ENCODE assay signal across 9 cellular contexts in genomic region chr11:118689503-118689851, GRCh38. TPM values are rescaled to one million over a fixed set of nuclear protein-coding genes. Genes with fewer than 3 reads are reported as not detected.
DNase-seq lines count a peak whose midpoint lies in the region; ATAC-seq and TF ChIP-seq lines count a peak whose summit lies in the region.
"Had no signal": no experiment of that assay in that cellular context is flagged by ENCODE, and none has a peak within 500 bp of the region (broad histone marks: within the 10 kb centered on the region; RNA-seq: fewer than 3 reads in every experiment).

No MANE protein-coding gene starts in this region.

- no peak overlapping the region for H3K4me3 ChIP-seq in endodermal cell (ENCODE audit: low read length)

- no peak overlapping the region for H3K27ac ChIP-seq in endodermal cell (ENCODE audit: low read depth, low read length)

- H3K4me1 Mint-ChIP-seq in stimulated activated naive CD8-positive, alpha-beta T cell treated with anti-CD3 and anti-CD28 coated beads, Interleukin-15, amount 100 ng/mL, for 72 hours = peaks cover 61% of the 10 kb centered on the region
- peaks cover 26% of the 10 kb centered on the region for H3K4me1 Mint-ChIP-seq in endodermal cell
- peaks cover 30 to 41% of the 10 kb centered on the region in 2 donors for H3K4me1 Mint-ChIP-seq in natural killer cell treated with Interleukin-12 subunit alpha and Interleukin-12 subunit beta and Interleukin-15 and Interleukin-18, amount 100 ng/mL, for 72 hours (ENCODE audit: low read depth in 2 of 2)

- H3K9me3 ChIP-seq in endodermal cell (ENCODE audit: control insufficient read depth, low read length) = no peaks in the 10 kb centered on the region

- no peaks in the 10 kb centered on the region for H3K36me3 ChIP-seq in endodermal cell (ENCODE audit: control insufficient read depth, insufficient read depth, low read length)

- H3K9ac ChIP-seq in endodermal cell (ENCODE audit: extremely low read depth, low read length, poor library complexity, severe bottlenecking) = no peak overlapping the region

- peaks cover 18% of the 10 kb centered on the region for H3K27me3 Mint-ChIP-seq in stimulated activated naive CD8-positive, alpha-beta T cell treated with anti-CD3 and anti-CD28 coated beads, Interleukin-15, amount 100 ng/mL, for 72 hours
- H3K27me3 Mint-ChIP-seq in endodermal cell (ENCODE audit: insufficient read depth) = peaks cover 29% of the 10 kb centered on the region
- peaks cover 8 to 18% of the 10 kb centered on the region in 2 donors for H3K27me3 Mint-ChIP-seq in natural killer cell treated with Interleukin-12 subunit alpha and Interleukin-12 subunit beta and Interleukin-15 and Interleukin-18, amount 100 ng/mL, for 72 hours

- H3K9me3 Mint-ChIP-seq in stimulated activated naive CD8-positive, alpha-beta T cell treated with anti-CD3 and anti-CD28 coated beads, Interleukin-15, amount 100 ng/mL, for 72 hours = no peaks in the 10 kb centered on the region
- H3K9me3 Mint-ChIP-seq in endodermal cell = no peaks in the 10 kb centered on the region
- H3K9me3 Mint-ChIP-seq in natural killer cell treated with Interleukin-12 subunit alpha and Interleukin-12 subunit beta and Interleukin-15 and Interleukin-18, amount 100 ng/mL, for 72 hours = no peaks in the 10 kb centered on the region

- H3K27ac Mint-ChIP-seq in stimulated activated naive CD8-positive, alpha-beta T cell treated with anti-CD3 and anti-CD28 coated beads, Interleukin-15, amount 100 ng/mL, for 72 hours = no peak overlapping the region
- no peak overlapping the region for H3K27ac Mint-ChIP-seq in endodermal cell
- no peak overlapping the region for H3K27ac Mint-ChIP-seq in natural killer cell treated with Interleukin-12 subunit alpha and Interleukin-12 subunit beta and Interleukin-15 and Interleukin-18, amount 100 ng/mL, for 72 hours

- TF ChIP-seq CTCF in endodermal cell (conservative IDR thresholded peaks at IDR 0.05) = no peak

- no peaks in the 10 kb centered on the region for H3K4me1 ChIP-seq in endodermal cell (ENCODE audit: control insufficient read depth, insufficient read depth, low read length)

- DNase-seq in stimulated activated naive CD8-positive, alpha-beta T cell treated with anti-CD3 and anti-CD28 coated beads, Interleukin-15, amount 100 ng/mL, for 72 hours = no peak
- no peak for DNase-seq in stimulated activated naive CD8-positive, alpha-beta T cell treated with anti-CD3 and anti-CD28 coated beads, Interleukin-15, Interleukin-2, amounts not matched to agents 100 U/mL and 50 U/mL, for 24 hours
- no peak for DNase-seq in endodermal cell
- no peak for DNase-seq in natural killer cell treated with Interleukin-12 subunit alpha and Interleukin-12 subunit beta and Interleukin-15 and Interleukin-18, amount 100 ng/mL, for 72 hours (ENCODE audit: low spot score)
- no peak for DNase-seq in GM19240 (ENCODE audit: insufficient read length, low spot score)
- no peak for DNase-seq in activated effector memory CD4-positive, alpha-beta T cell treated with anti-CD3 and anti-CD28 coated beads, Interleukin-2, amount 50 U/mL, for 16 hours
- no peak for DNase-seq in medulla oblongata (ENCODE audit: extremely low spot score)
- DNase-seq in SK-N-DZ (ENCODE audit: low spot score) = no peak

- H3K27me3 ChIP-seq in endodermal cell (ENCODE audit: control insufficient read depth, insufficient read depth, low read length, poor library complexity, severe bottlenecking) = no peaks in the 10 kb centered on the region

- H3K4me3 Mint-ChIP-seq in stimulated activated naive CD8-positive, alpha-beta T cell treated with anti-CD3 and anti-CD28 coated beads, Interleukin-15, amount 100 ng/mL, for 72 hours = peak overlapping the region in 1 of 2 donors; percentile 18
- peak overlapping the region; percentile 60 for H3K4me3 Mint-ChIP-seq in endodermal cell
- peak overlapping the region; percentile 75 for H3K4me3 Mint-ChIP-seq in natural killer cell treated with Interleukin-12 subunit alpha and Interleukin-12 subunit beta and Interleukin-15 and Interleukin-18, amount 100 ng/mL, for 72 hours

- no peaks in the 10 kb centered on the region for H3K36me3 Mint-ChIP-seq in endodermal cell (ENCODE audit: low read depth)
- H3K36me3 Mint-ChIP-seq in natural killer cell treated with Interleukin-12 subunit alpha and Interleukin-12 subunit beta and Interleukin-15 and Interleukin-18, amount 100 ng/mL, for 72 hours = no peaks in the 10 kb centered on the region

- 35 to 100% methylated on average over 1 to 8 of the region's 9 CpGs for WGBS in endodermal cell (ENCODE audit: insufficient coverage in 1 of 2, insufficient read length in 1 of 2), 2 experiments

- peak; percentile 17 for ATAC-seq in stimulated activated naive CD8-positive, alpha-beta T cell treated with anti-CD3 and anti-CD28 coated beads, Interleukin-15, amount 100 ng/mL, for 72 hours
- ATAC-seq in stimulated activated naive CD8-positive, alpha-beta T cell treated with anti-CD3 and anti-CD28 coated beads, Interleukin-15, Interleukin-2, amounts not matched to agents 100 U/mL and 50 U/mL, for 24 hours = no peak
- ATAC-seq in natural killer cell treated with Interleukin-12 subunit alpha and Interleukin-12 subunit beta and Interleukin-15 and Interleukin-18, amount 100 ng/mL, for 72 hours = peak in 1 of 2 donors; percentile 2

RNA-seq across cellular contexts. Expression of gene TREH, which starts 10.0 kb away (rescaled TPM):
- total RNA-seq in endodermal cell = not detected
- not detected for polyA plus RNA-seq in endodermal cell (2013, experiment 1 of 2)
- not detected for polyA plus RNA-seq in endodermal cell (2013, experiment 2 of 2)
- not detected for total RNA-seq in natural killer cell treated with Interleukin-12 subunit alpha and Interleukin-12 subunit beta and Interleukin-15 and Interleukin-18, amount 100 ng/mL, for 72 hours
- polyA plus RNA-seq in SK-N-DZ (2014; cell fraction: cytosol; rRNA removed) = not detected in 2 replicates
- polyA plus RNA-seq in SK-N-DZ (2014; cell fraction: nucleus; rRNA removed) = not detected in 2 replicates
- polyA plus RNA-seq: BJ had no signal
